ENCODE assay signal across 17 cellular contexts in the genomic region with DNA sequence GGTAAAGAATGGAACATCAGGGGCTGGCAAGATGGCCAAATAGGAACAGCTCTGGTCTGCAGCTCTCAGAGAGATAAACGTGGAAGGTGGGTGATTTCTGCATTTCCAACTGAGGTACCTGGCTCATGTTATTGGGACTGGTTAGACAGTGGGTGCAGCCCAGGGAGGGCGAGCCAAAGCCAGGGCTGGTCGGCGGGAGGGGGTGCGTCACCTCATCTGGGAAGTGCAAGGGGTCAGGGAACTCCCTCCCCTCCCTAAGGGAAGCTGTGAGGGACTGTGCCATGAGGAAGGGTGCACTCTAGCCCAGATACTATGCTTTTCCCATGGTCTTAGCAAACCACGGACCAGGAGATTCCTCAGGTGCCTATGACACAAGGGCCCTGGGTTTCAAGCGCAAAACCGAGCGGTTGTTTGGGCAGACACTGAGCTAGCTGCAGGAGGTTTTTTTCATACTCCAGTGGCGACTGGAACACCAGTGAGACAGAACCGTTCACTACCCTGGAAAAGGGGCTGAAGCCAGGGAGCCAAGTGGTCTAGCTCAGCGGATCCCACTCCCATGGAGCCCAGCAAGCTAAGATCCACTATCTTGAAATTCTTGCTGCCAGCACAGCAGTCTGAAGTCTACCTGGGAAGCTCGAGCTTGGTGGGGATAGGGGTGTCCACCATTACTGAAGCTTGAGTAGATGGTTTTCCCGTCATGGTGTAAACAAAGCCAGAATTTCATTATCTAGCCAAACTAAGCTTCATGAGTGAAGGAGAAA.
DNase-seq lines count a peak whose midpoint lies in the region; ATAC-seq and TF ChIP-seq lines count a peak whose summit lies in the region.
"Had no signal": no experiment of that assay in that cellular context is flagged by ENCODE, and none has a peak within 500 bp of the region (broad histone marks: within the 10 kb centered on the region; RNA-seq: fewer than 3 reads in every experiment).

No MANE protein-coding gene starts in this region.

- no peak for TF ChIP-seq CTCF in chondrocyte (IDR thresholded peaks at IDR 0.05)
- TF ChIP-seq CTCF in osteoblast (IDR thresholded peaks at IDR 0.05; ENCODE audit: extremely low read depth, low read depth, low read length): no peak

- H3K9me3 ChIP-seq in neuronal stem cell (replicated peaks in 1 of 2; ENCODE audit: control insufficient read depth in 2 of 2, insufficient read depth in 1 of 2, low read depth in 1 of 2, low read length in 2 of 2) (no peaks in the 10 kb centered on the region), osteoblast (ENCODE audit: low read depth, low read length) (no peaks in the 10 kb centered on the region)
- H3K9me3 ChIP-seq: A549, Caco-2 had no signal

- peak overlapping the region; percentile 25 for H3K18ac ChIP-seq in neuronal stem cell (ENCODE audit: low read length)

- intact Hi-C loops in Right ventricle myocardium inferior (cut with DNase I) (no loop called here), left cardiac atrium (cut with DNase I) (no loop called here)

- H2AFZ ChIP-seq in neuronal stem cell (ENCODE audit: low read length) (no peak overlapping the region), osteoblast (ENCODE audit: low read length) (no peak overlapping the region)

- H3K4me2 ChIP-seq in neuronal stem cell (ENCODE audit: insufficient read depth, low read length, poor library complexity, severe bottlenecking): no peak overlapping the region
- H3K4me2 ChIP-seq in osteoblast (ENCODE audit: insufficient read depth, low read length): no peak overlapping the region
- H3K4me2 ChIP-seq: A549; BLaER1 treated with 17β-estradiol and CSF1 and Interleukin-3, amounts not matched to agents 10 nM and 100 nM had no signal

- peak overlapping the region; percentile 72 for H3K14ac ChIP-seq in neuronal stem cell (ENCODE audit: low read length)

- no peaks in the 10 kb centered on the region for H3K79me2 ChIP-seq in osteoblast (ENCODE audit: insufficient read depth, low read length)

- H3K27ac ChIP-seq in neuronal stem cell (replicated peaks; ENCODE audit: low read length) (no peak overlapping the region), osteoblast (ENCODE audit: low read depth, low read length) (no peak overlapping the region)
- H3K27ac ChIP-seq: 22Rv1; A549; BLaER1 treated with 17β-estradiol and CSF1 and Interleukin-3, amounts not matched to agents 10 nM and 100 nM; C4-2B had no signal

- no peak overlapping the region for H2BK120ac ChIP-seq in neuronal stem cell (ENCODE audit: low read depth, low read length)

- H3K36me3 Mint-ChIP-seq in chondrocyte (ENCODE audit: low read depth): no peaks in the 10 kb centered on the region

- H4K20me1 ChIP-seq in osteoblast (ENCODE audit: insufficient read depth, low read length): no peaks in the 10 kb centered on the region
- H4K20me1 ChIP-seq: BLaER1 treated with 17β-estradiol and CSF1 and Interleukin-3, amounts not matched to agents 10 nM and 100 nM had no signal

- H3K23ac ChIP-seq in neuronal stem cell (ENCODE audit: low read depth, low read length, poor library complexity): no peak overlapping the region

- no peak overlapping the region for H3K4me3 Mint-ChIP-seq in chondrocyte (ENCODE audit: unreplicated experiment)
- H3K4me3 Mint-ChIP-seq: B cell; CD4-positive, alpha-beta T cell; CD8-positive, alpha-beta T cell had no signal

- ATAC-seq in Right ventricle myocardium inferior: no peak
- no peak for ATAC-seq in left cardiac atrium
- ATAC-seq: A549; CD8-positive, alpha-beta T cell had no signal

- no peak overlapping the region for H2BK5ac ChIP-seq in neuronal stem cell (ENCODE audit: low read length)

- H4K8ac ChIP-seq in neuronal stem cell (ENCODE audit: low read depth, low read length): no peak overlapping the region

- no peak overlapping the region for H3K27ac Mint-ChIP-seq in chondrocyte (ENCODE audit: unreplicated experiment)
- H3K27ac Mint-ChIP-seq: B cell had no signal

- DNase-seq in Right ventricle myocardium inferior (ENCODE audit: missing footprints) (peak; percentile 31), left cardiac atrium (no peak), chondrocyte (ENCODE audit: low spot score) (peak; percentile 56), neuronal stem cell (ENCODE audit: low spot score) (no peak), osteoblast (ENCODE audit: insufficient read length, low spot score, missing footprints) (no peak)
- DNase-seq: AML-193; Caco-2; Calu3; CD4-positive, alpha-beta T cell; CD8-positive, alpha-beta T cell; DMS79 treated with DMSO at 0.1 percent for 48 hours; GF-D8 had no signal

- no CpG with 5 or more reads among the region's 14 CpGs for WGBS in neuronal stem cell (ENCODE audit: extremely low coverage in 2 of 2, insufficient read length in 2 of 2, insufficient replicate concordance in 1 of 2), 2 donors

- H2BK12ac ChIP-seq in neuronal stem cell (ENCODE audit: low read length): no peak overlapping the region

- no peak overlapping the region for H3K4ac ChIP-seq in neuronal stem cell (ENCODE audit: low read length)

- H2AK5ac ChIP-seq in neuronal stem cell (ENCODE audit: low read depth, low read length): no peak overlapping the region

- no peak overlapping the region for H4K91ac ChIP-seq in neuronal stem cell (ENCODE audit: low read depth, low read length, poor library complexity)

- H3K4me1 Mint-ChIP-seq in chondrocyte (ENCODE audit: low read depth): peaks cover 4% of the 10 kb centered on the region
- H3K4me1 Mint-ChIP-seq: B cell had no signal

- H3K4me3 ChIP-seq in neuronal stem cell (ENCODE audit: low read length in 2 of 2): no peak overlapping the region
- no peak overlapping the region for H3K4me3 ChIP-seq in osteoblast (ENCODE audit: insufficient read depth, low read length)
- H3K4me3 ChIP-seq: A549; BLaER1 treated with 17β-estradiol and CSF1 and Interleukin-3, amounts not matched to agents 10 nM and 100 nM had no signal

- H3K9ac ChIP-seq in neuronal stem cell (ENCODE audit: low read depth, low read length, poor library complexity): no peak overlapping the region
- H3K9ac ChIP-seq: BLaER1 treated with 17β-estradiol and CSF1 and Interleukin-3, amounts not matched to agents 10 nM and 100 nM had no signal

- H3K4me1 ChIP-seq in neuronal stem cell (ENCODE audit: control insufficient read depth in 2 of 2, insufficient read depth in 1 of 2, low read depth in 1 of 2, low read length in 2 of 2) (no peaks in the 10 kb centered on the region), osteoblast (ENCODE audit: insufficient read depth, low read length) (no peaks in the 10 kb centered on the region)
- H3K4me1 ChIP-seq: A549; BLaER1 treated with 17β-estradiol and CSF1 and Interleukin-3, amounts not matched to agents 10 nM and 100 nM; Caco-2 had no signal

- peaks cover 0 to 23% of the 10 kb centered on the region in 2 donors for H3K36me3 ChIP-seq in neuronal stem cell (replicated peaks in 1 of 2; ENCODE audit: control insufficient read depth in 2 of 2, insufficient read depth in 2 of 2, low read length in 2 of 2)
- H3K36me3 ChIP-seq in osteoblast (ENCODE audit: insufficient read depth, low read length): no peaks in the 10 kb centered on the region
- H3K36me3 ChIP-seq: BLaER1 treated with 17β-estradiol and CSF1 and Interleukin-3, amounts not matched to agents 10 nM and 100 nM had no signal

- H3K27me3 Mint-ChIP-seq in chondrocyte (ENCODE audit: low read depth): peaks cover 7% of the 10 kb centered on the region
- H3K27me3 Mint-ChIP-seq: B cell; CD4-positive, alpha-beta T cell had no signal

- H2BK15ac ChIP-seq in neuronal stem cell (ENCODE audit: low read length): no peak overlapping the region

- H3K79me1 ChIP-seq in neuronal stem cell (ENCODE audit: low read depth, low read length): peaks cover 3% of the 10 kb centered on the region

- H3K9me3 Mint-ChIP-seq in chondrocyte (ENCODE audit: low read depth): no peaks in the 10 kb centered on the region
- H3K9me3 Mint-ChIP-seq: CD4-positive, alpha-beta T cell; CD8-positive, alpha-beta T cell had no signal

- H3K27me3 ChIP-seq in neuronal stem cell (ENCODE audit: control insufficient read depth in 3 of 3, insufficient read depth in 3 of 3, low read depth in 1 of 3, low read length in 3 of 3) (no peaks in the 10 kb centered on the region), osteoblast (ENCODE audit: insufficient read depth, low read length) (no peaks in the 10 kb centered on the region)
- H3K27me3 ChIP-seq: BLaER1 treated with 17β-estradiol and CSF1 and Interleukin-3, amounts not matched to agents 10 nM and 100 nM had no signal

Comparison
In these comparisons a context has a peak if more than half of its experiments do, and no peak if none do; other contexts are left out.
1. DNase-seq: peak in Right ventricle myocardium inferior (single experiment) and chondrocyte (single experiment); none in left cardiac atrium (single experiment), neuronal stem cell (single experiment) and osteoblast (single experiment).